ENCODE assay signal across 13 cellular contexts in the genomic region with DNA sequence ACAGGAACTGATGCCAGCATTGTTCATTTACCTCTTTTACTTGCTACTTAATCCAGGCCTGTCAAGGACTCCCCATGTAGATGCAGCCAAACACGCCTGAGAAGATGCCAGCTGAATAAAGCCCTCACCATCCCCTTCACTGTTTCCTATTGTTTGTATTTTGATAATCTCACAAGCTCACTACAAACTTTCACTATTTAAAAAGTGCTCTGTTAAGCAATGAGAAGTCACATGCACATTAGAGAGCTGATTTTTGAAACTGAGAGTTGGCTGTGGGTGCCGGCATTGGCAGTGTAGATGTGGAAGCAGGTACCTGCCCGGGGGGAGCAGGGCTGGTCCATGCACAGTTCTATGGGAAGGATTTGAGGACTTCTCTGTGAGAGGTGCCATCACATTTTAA.
A peak's percentile ranks its signal among the peaks of the same experiment; 100 is the strongest.
DNase-seq lines count a peak whose midpoint lies in the region; ATAC-seq and TF ChIP-seq lines count a peak whose summit lies in the region.
"Had no signal": no experiment of that assay in that cellular context is flagged by ENCODE, and none has a peak within 500 bp of the region (broad histone marks: within the 10 kb centered on the region; RNA-seq: fewer than 3 reads in every experiment).

No MANE protein-coding gene starts in this region.

- WGBS in body of pancreas, 2 donors, result 9 to 23% methylated on average over 3 of the region's 3 CpGs

- no peaks in the 10 kb centered on the region for H3K27me3 ChIP-seq in body of pancreas
- H3K27me3 ChIP-seq in osteoblast (ENCODE audit: insufficient read depth, low read length), result no peaks in the 10 kb centered on the region

- H3K79me2 ChIP-seq in osteoblast (ENCODE audit: insufficient read depth, low read length), result no peaks in the 10 kb centered on the region

- H3K4me3 ChIP-seq in body of pancreas (no peak overlapping the region), osteoblast (ENCODE audit: insufficient read depth, low read length) (no peak overlapping the region)

- no peak for TF ChIP-seq POLR2A in body of pancreas (IDR thresholded peaks at IDR 0.05)

- H3K36me3 ChIP-seq in body of pancreas (replicated peaks in 1 of 2; ENCODE audit: insufficient read depth in 1 of 2, low read depth in 2 of 2) (no peaks in the 10 kb centered on the region), osteoblast (ENCODE audit: insufficient read depth, low read length) (no peaks in the 10 kb centered on the region)

- H3K9me3 ChIP-seq in body of pancreas (no peaks in the 10 kb centered on the region), osteoblast (ENCODE audit: low read depth, low read length) (no peaks in the 10 kb centered on the region)

- peak overlapping the region; percentile 11 for H2AFZ ChIP-seq in osteoblast (ENCODE audit: low read length)

- intact Hi-C loops in Right ventricle myocardium superior (cut with DNase I), result no loop called here
- intact Hi-C loops in Right ventricle myocardium inferior (cut with DNase I), result no loop called here
- intact Hi-C loops in body of pancreas (cut with DNase I), result no loop called here

- DNase-seq in Right ventricle myocardium superior, result no peak
- no peak for DNase-seq in Right ventricle myocardium inferior (ENCODE audit: missing footprints)
- peak; percentile 9 for DNase-seq in G401 (ENCODE audit: low spot score)
- peak; percentile 72 to 89 (median 83) for DNase-seq in body of pancreas
- DNase-seq in osteoblast (ENCODE audit: insufficient read length, low spot score, missing footprints), result no peak
- no peak for DNase-seq in ACHN
- no peak for DNase-seq in MV-4-11 (lab: John Stamatoyannopoulos, UW)
- DNase-seq: CD4-positive, alpha-beta memory T cell; DMS79; GOT3; H9 had no signal

- in situ Hi-C loops in G401 (cut with HindIII; ENCODE audit: low sequenced_read_pairs) (no loop called here), ACHN (cut with HindIII; ENCODE audit: low pct_ligation_motif_present, low pct_unique_long_range_greater_than_20kb, low sequenced_read_pairs) (no loop called here)

- H3K27ac ChIP-seq in body of pancreas (peak overlapping the region; percentile 77 to 91 (median 87)), osteoblast (ENCODE audit: low read depth, low read length) (no peak overlapping the region)
- H3K27ac ChIP-seq: C4-2B had no signal

- H3K4me1 ChIP-seq in body of pancreas (peaks cover 52% of the 10 kb centered on the region), osteoblast (ENCODE audit: insufficient read depth, low read length) (peaks cover 19% of the 10 kb centered on the region)

- peak; percentile 48 for ATAC-seq in Right ventricle myocardium superior (ENCODE audit: poor library complexity)
- no peak for ATAC-seq in Right ventricle myocardium inferior
- ATAC-seq in body of pancreas, result peak; percentile 85
- ATAC-seq in HG03039 (IDR thresholded peaks at IDR 0.05; ENCODE audit: unreplicated experiment), result no peak

- no peak for TF ChIP-seq CTCF in body of pancreas (IDR thresholded peaks at IDR 0.05)
- TF ChIP-seq CTCF in osteoblast (IDR thresholded peaks at IDR 0.05; ENCODE audit: extremely low read depth, low read depth, low read length), result no peak

- H3K4me2 ChIP-seq in osteoblast (ENCODE audit: insufficient read depth, low read length), result no peak overlapping the region

- no peaks in the 10 kb centered on the region for H4K20me1 ChIP-seq in osteoblast (ENCODE audit: insufficient read depth, low read length)

Comparison
In these comparisons a context has a peak if more than half of its experiments do, and no peak if none do; other contexts are left out.
1. ATAC-seq: peak in Right ventricle myocardium superior (single experiment) and body of pancreas (single experiment); none in Right ventricle myocardium inferior (single experiment) and HG03039 (single experiment).
2. DNase-seq: peak in G401 (single experiment) and body of pancreas (4 of 4); none in Right ventricle myocardium superior (single experiment), Right ventricle myocardium inferior (single experiment), osteoblast (single experiment), ACHN (single experiment) and MV-4-11 (single experiment).